In genomic region chr5:140011297-140011802, GRCh38 we compare ENCODE assay signal across 1 cellular context.
A peak's percentile ranks its signal among the peaks of the same experiment; 100 is the strongest.
TF ChIP-seq lines count a peak whose summit lies in the region.

No MANE protein-coding gene starts in this region.

TF ChIP-seq in GM12878, 131 proteins besides CTCF, POLR2A, EP300 and RAD21 (continued from another document and continues in another):
- TF ChIP-seq E2F8 (IDR thresholded peaks at IDR 0.05; ENCODE audit: low read depth, partially characterized antibody): no peak
- TF ChIP-seq ZNF217 (IDR thresholded peaks at IDR 0.05): no peak
- TF ChIP-seq FOS (IDR thresholded peaks at IDR 0.05; ENCODE audit: borderline replicate concordance, extremely low read depth, insufficient read length): no peak
- 0 out of 3 replicates have a peak, but pooled peaks have one; percentile 46 for TF ChIP-seq POU2F2 (IDR thresholded peaks at IDR 0.05; ENCODE audit: borderline replicate concordance, low read depth, low read length)
- TF ChIP-seq, protein P1, sequence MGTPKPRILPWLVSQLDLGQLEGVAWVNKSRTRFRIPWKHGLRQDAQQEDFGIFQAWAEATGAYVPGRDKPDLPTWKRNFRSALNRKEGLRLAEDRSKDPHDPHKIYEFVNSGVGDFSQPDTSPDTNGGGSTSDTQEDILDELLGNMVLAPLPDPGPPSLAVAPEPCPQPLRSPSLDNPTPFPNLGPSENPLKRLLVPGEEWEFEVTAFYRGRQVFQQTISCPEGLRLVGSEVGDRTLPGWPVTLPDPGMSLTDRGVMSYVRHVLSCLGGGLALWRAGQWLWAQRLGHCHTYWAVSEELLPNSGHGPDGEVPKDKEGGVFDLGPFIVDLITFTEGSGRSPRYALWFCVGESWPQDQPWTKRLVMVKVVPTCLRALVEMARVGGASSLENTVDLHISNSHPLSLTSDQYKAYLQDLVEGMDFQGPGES (IDR thresholded peaks at IDR 0.05): no peak
- TF ChIP-seq EGR1 (IDR thresholded peaks at IDR 0.05; ENCODE audit: borderline replicate concordance in 1 of 2, low read depth in 2 of 2, low read length in 2 of 2): peak in 1 of 2 experiments; percentile 77; a peak in 1 of 3 replicates
- TF ChIP-seq, protein P2, sequence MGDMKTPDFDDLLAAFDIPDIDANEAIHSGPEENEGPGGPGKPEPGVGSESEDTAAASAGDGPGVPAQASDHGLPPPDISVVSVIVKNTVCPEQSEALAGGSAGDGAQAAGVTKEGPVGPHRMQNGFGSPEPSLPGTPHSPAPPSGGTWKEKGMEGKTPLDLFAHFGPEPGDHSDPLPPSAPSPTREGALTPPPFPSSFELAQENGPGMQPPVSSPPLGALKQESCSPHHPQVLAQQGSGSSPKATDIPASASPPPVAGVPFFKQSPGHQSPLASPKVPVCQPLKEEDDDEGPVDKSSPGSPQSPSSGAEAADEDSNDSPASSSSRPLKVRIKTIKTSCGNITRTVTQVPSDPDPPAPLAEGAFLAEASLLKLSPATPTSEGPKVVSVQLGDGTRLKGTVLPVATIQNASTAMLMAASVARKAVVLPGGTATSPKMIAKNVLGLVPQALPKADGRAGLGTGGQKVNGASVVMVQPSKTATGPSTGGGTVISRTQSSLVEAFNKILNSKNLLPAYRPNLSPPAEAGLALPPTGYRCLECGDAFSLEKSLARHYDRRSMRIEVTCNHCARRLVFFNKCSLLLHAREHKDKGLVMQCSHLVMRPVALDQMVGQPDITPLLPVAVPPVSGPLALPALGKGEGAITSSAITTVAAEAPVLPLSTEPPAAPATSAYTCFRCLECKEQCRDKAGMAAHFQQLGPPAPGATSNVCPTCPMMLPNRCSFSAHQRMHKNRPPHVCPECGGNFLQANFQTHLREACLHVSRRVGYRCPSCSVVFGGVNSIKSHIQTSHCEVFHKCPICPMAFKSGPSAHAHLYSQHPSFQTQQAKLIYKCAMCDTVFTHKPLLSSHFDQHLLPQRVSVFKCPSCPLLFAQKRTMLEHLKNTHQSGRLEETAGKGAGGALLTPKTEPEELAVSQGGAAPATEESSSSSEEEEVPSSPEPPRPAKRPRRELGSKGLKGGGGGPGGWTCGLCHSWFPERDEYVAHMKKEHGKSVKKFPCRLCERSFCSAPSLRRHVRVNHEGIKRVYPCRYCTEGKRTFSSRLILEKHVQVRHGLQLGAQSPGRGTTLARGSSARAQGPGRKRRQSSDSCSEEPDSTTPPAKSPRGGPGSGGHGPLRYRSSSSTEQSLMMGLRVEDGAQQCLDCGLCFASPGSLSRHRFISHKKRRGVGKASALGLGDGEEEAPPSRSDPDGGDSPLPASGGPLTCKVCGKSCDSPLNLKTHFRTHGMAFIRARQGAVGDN (IDR thresholded peaks at IDR 0.05): peak; percentile 72
- TF ChIP-seq SUPT20H (IDR thresholded peaks at IDR 0.05; ENCODE audit: borderline replicate concordance, control insufficient read depth, low read depth, low read length): no peak
- TF ChIP-seq, protein P3, sequence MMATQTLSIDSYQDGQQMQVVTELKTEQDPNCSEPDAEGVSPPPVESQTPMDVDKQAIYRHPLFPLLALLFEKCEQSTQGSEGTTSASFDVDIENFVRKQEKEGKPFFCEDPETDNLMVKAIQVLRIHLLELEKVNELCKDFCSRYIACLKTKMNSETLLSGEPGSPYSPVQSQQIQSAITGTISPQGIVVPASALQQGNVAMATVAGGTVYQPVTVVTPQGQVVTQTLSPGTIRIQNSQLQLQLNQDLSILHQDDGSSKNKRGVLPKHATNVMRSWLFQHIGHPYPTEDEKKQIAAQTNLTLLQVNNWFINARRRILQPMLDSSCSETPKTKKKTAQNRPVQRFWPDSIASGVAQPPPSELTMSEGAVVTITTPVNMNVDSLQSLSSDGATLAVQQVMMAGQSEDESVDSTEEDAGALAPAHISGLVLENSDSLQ (IDR thresholded peaks at IDR 0.05): peak; percentile 56
- TF ChIP-seq, protein P4, sequence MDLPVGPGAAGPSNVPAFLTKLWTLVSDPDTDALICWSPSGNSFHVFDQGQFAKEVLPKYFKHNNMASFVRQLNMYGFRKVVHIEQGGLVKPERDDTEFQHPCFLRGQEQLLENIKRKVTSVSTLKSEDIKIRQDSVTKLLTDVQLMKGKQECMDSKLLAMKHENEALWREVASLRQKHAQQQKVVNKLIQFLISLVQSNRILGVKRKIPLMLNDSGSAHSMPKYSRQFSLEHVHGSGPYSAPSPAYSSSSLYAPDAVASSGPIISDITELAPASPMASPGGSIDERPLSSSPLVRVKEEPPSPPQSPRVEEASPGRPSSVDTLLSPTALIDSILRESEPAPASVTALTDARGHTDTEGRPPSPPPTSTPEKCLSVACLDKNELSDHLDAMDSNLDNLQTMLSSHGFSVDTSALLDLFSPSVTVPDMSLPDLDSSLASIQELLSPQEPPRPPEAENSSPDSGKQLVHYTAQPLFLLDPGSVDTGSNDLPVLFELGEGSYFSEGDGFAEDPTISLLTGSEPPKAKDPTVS (IDR thresholded peaks at IDR 0.05; ENCODE audit: low read depth, low read length): no peak
- 0 out of 2 replicates have a peak, but pooled peaks have one; percentile 56 for TF ChIP-seq JUND (IDR thresholded peaks at IDR 0.05; ENCODE audit: low read depth, low read length)
- TF ChIP-seq BHLHE40 (IDR thresholded peaks at IDR 0.05; ENCODE audit: borderline replicate concordance in 1 of 2, low read depth in 2 of 2, low read length in 1 of 2): peak; percentile 78 to 83
- TF ChIP-seq CBFB (IDR thresholded peaks at IDR 0.05; ENCODE audit: low read depth): peak; percentile 95
- TF ChIP-seq TARDBP (IDR thresholded peaks at IDR 0.05; ENCODE audit: borderline replicate concordance): peak; percentile 81; the same call in 1 of the 2 replicates
- TF ChIP-seq CEBPB (IDR thresholded peaks at IDR 0.05; ENCODE audit: borderline replicate concordance in 1 of 2, low read depth in 2 of 2, low read length in 2 of 2): peak in 1 of 2 experiments; percentile 91; a peak in 1 of 4 replicates
- TF ChIP-seq SP1 (IDR thresholded peaks at IDR 0.05; ENCODE audit: low read depth, low read length): peak; percentile 73
- TF ChIP-seq RUNX3 (IDR thresholded peaks at IDR 0.05; ENCODE audit: low read length): peak; percentile 99
- TF ChIP-seq SMC3 (IDR thresholded peaks at IDR 0.05; ENCODE audit: borderline replicate concordance, low read length): no peak
- TF ChIP-seq CHD2 (IDR thresholded peaks at IDR 0.05; ENCODE audit: borderline replicate concordance, low read depth, low read length): no peak
- TF ChIP-seq RFX5 (IDR thresholded peaks at IDR 0.05; ENCODE audit: low read depth, low read length): no peak
- peak; percentile 75; the same call in 1 of the 2 replicates for TF ChIP-seq CREB1 (IDR thresholded peaks at IDR 0.05; ENCODE audit: low read depth)
- peak; percentile 97 for TF ChIP-seq ZBED1 (IDR thresholded peaks at IDR 0.05; ENCODE audit: borderline replicate concordance)
- TF ChIP-seq, protein P5, sequence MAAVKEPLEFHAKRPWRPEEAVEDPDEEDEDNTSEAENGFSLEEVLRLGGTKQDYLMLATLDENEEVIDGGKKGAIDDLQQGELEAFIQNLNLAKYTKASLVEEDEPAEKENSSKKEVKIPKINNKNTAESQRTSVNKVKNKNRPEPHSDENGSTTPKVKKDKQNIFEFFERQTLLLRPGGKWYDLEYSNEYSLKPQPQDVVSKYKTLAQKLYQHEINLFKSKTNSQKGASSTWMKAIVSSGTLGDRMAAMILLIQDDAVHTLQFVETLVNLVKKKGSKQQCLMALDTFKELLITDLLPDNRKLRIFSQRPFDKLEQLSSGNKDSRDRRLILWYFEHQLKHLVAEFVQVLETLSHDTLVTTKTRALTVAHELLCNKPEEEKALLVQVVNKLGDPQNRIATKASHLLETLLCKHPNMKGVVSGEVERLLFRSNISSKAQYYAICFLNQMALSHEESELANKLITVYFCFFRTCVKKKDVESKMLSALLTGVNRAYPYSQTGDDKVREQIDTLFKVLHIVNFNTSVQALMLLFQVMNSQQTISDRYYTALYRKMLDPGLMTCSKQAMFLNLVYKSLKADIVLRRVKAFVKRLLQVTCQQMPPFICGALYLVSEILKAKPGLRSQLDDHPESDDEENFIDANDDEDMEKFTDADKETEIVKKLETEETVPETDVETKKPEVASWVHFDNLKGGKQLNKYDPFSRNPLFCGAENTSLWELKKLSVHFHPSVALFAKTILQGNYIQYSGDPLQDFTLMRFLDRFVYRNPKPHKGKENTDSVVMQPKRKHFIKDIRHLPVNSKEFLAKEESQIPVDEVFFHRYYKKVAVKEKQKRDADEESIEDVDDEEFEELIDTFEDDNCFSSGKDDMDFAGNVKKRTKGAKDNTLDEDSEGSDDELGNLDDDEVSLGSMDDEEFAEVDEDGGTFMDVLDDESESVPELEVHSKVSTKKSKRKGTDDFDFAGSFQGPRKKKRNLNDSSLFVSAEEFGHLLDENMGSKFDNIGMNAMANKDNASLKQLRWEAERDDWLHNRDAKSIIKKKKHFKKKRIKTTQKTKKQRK (IDR thresholded peaks at IDR 0.05; ENCODE audit: low read depth, low read length): no peak
- TF ChIP-seq POLR2AphosphoS5 (IDR thresholded peaks at IDR 0.05; ENCODE audit: low read length): no peak
- TF ChIP-seq YY1 (IDR thresholded peaks at IDR 0.05; ENCODE audit: low read depth, low read length): peak; percentile 80
- TF ChIP-seq SMAD1 (IDR thresholded peaks at IDR 0.05; ENCODE audit: low read depth, partially characterized antibody): peak; percentile 23
- TF ChIP-seq YBX1 (IDR thresholded peaks at IDR 0.05): no peak
- TF ChIP-seq MXI1 (IDR thresholded peaks at IDR 0.05; ENCODE audit: low read depth, low read length): peak; percentile 23; the same call in 1 of the 2 replicates
- TF ChIP-seq NBN (IDR thresholded peaks at IDR 0.05): peak; percentile 68; the same call in 1 of the 2 replicates
- TF ChIP-seq E4F1 (IDR thresholded peaks at IDR 0.05; ENCODE audit: borderline replicate concordance, partially characterized antibody): no peak
- peak; percentile 92 for TF ChIP-seq TCF3 (IDR thresholded peaks at IDR 0.05; ENCODE audit: borderline replicate concordance, insufficient read depth, low read depth, low read length)
- no peak for TF ChIP-seq NRF1 (conservative IDR thresholded peaks at IDR 0.05; ENCODE audit: low read depth, low read length)
- TF ChIP-seq KDM1A (IDR thresholded peaks at IDR 0.05; ENCODE audit: borderline replicate concordance): no peak
- no peak for TF ChIP-seq WRNIP1 (IDR thresholded peaks at IDR 0.05; ENCODE audit: borderline replicate concordance, low read depth, low read length)
- no peak for TF ChIP-seq PRDM15 (CRISPR knock-in tag; IDR thresholded peaks at IDR 0.05)
- peak; percentile 98 for TF ChIP-seq EED (IDR thresholded peaks at IDR 0.05; ENCODE audit: low read depth)
